ENCODE assay signal across 22 cellular contexts in genomic region chr17:31297090-31297489, GRCh38.
DNase-seq lines count a peak whose midpoint lies in the region; ATAC-seq and TF ChIP-seq lines count a peak whose summit lies in the region.
"Had no signal": no experiment of that assay in that cellular context is flagged by ENCODE, and none has a peak within 500 bp of the region (broad histone marks: within the 10 kb centered on the region; RNA-seq: fewer than 3 reads in every experiment).

Gene OMG, minus strand, starts transcription at chr17:31297239. Its CDS starts 908 bp downstream, at chr17:31296331.

- no peaks in the 10 kb centered on the region for H3K9me2 ChIP-seq in MM.1S (replicated peaks; ENCODE audit: insufficient read depth, low read length)

- no peaks in the 10 kb centered on the region for H3K27me3 ChIP-seq in MM.1S (replicated peaks; ENCODE audit: insufficient read depth, low read length)
- H3K27me3 ChIP-seq: BE2C, sigmoid colon, tibial nerve had no signal

- no peak within 1 kb of the TSS for H3K4me2 ChIP-seq in MM.1S (ENCODE audit: low read depth, low read length)
- H3K4me2 ChIP-seq: KMS-11 had no signal

- H3K27ac ChIP-seq in angular gyrus (ENCODE audit: low read depth, low read length) (peak within 1 kb of the TSS; percentile 95), MM.1S (ENCODE audit: low read length) (no peak within 1 kb of the TSS)
- H3K27ac ChIP-seq: KMS-11, parathyroid adenoma, sigmoid colon, SK-N-MC, tibial nerve had no signal

- H3K36me3 ChIP-seq in MM.1S (replicated peaks; ENCODE audit: insufficient read depth, low read length) = no peaks in the 10 kb centered on the region
- H3K36me3 ChIP-seq: BE2C, tibial nerve had no signal

- DNase-seq in C1 segment of cervical spinal cord (lab: John Stamatoyannopoulos, UW) = peak in 9 of 14 donors; percentile 11 to 61 (median 42)
- peak in 38 of 51 donors; percentile 12 to 87 (median 48) for DNase-seq in hypothalamus (lab: John Stamatoyannopoulos, UW)
- DNase-seq in pons (ENCODE audit: low spot score) = peak; percentile 92
- DNase-seq in stimulated activated naive CD8-positive, alpha-beta T cell treated with anti-CD3 and anti-CD28 coated beads, Interleukin-15, Interleukin-2, amounts not matched to agents 100 U/mL and 50 U/mL, for 24 hours = no peak
- DNase-seq in MM.1S = no peak
- DNase-seq in NCI-H2081 (lab: John Stamatoyannopoulos, UW) = no peak
- DNase-seq: activated CD4-positive, alpha-beta T cell treated with anti-CD3 and anti-CD28 coated beads for 48 hours; activated naive CD4-positive, alpha-beta T cell treated with anti-CD3 and anti-CD28 coated beads for 36 hours; activated T-cell treated with anti-CD3 and anti-CD28 coated beads, Interleukin-2, amount 50 U/mL, for 48 hours; BE2C; GF-D8; MV-4-11; naive thymus-derived CD8-positive, alpha-beta T cell; NCI-H187; sigmoid colon; stimulated activated CD4-positive, alpha-beta T cell treated with anti-CD3 and anti-CD28 coated beads, Interleukin-15, amount 100 ng/mL, for 24 hours had no signal

- TF ChIP-seq CTCF in MM.1S (IDR thresholded peaks at IDR 0.05; ENCODE audit: low read length) = no peak

- H3K4me1 ChIP-seq in MM.1S (ENCODE audit: low read length) = no peaks in the 10 kb centered on the region
- H3K4me1 ChIP-seq: BE2C, parathyroid adenoma, sigmoid colon had no signal

- 0 out of 2 replicates have a peak, but pooled peaks cover 4% of the 10 kb centered on the region for H3F3A ChIP-seq in MM.1S (ENCODE audit: insufficient read depth, low read length)

- no peak within 1 kb of the TSS for H3K4me3 ChIP-seq in MM.1S (ENCODE audit: low read length)
- H3K4me3 ChIP-seq: sigmoid colon, SK-N-MC, tibial nerve had no signal

- H2AFZ ChIP-seq in MM.1S (ENCODE audit: low read length) = no peak within 1 kb of the TSS
- H2AFZ ChIP-seq: parathyroid adenoma had no signal

- H3K79me2 ChIP-seq in MM.1S (ENCODE audit: low read length) = no peaks in the 10 kb centered on the region
- H3K79me2 ChIP-seq: parathyroid adenoma had no signal

- no peak for ATAC-seq in stimulated activated naive CD8-positive, alpha-beta T cell treated with anti-CD3 and anti-CD28 coated beads, Interleukin-15, Interleukin-2, amounts not matched to agents 100 U/mL and 50 U/mL, for 24 hours
- ATAC-seq in GM19463 (IDR thresholded peaks at IDR 0.05; ENCODE audit: unreplicated experiment) = no peak
- ATAC-seq: naive thymus-derived CD8-positive, alpha-beta T cell had no signal

- no peak within 1 kb of the TSS for H3K9ac ChIP-seq in MM.1S (ENCODE audit: low read length)
- H3K9ac ChIP-seq: KMS-11, parathyroid adenoma had no signal

- no peaks in the 10 kb centered on the region for H3K9me3 ChIP-seq in MM.1S (replicated peaks; ENCODE audit: insufficient read depth, low read length)
- H3K9me3 ChIP-seq: BE2C, sigmoid colon, tibial nerve had no signal

- no peaks in the 10 kb centered on the region for H4K20me1 ChIP-seq in MM.1S (ENCODE audit: insufficient read depth, low read length)

Comparison
In these comparisons a context has a peak if more than half of its experiments do, and no peak if none do; other contexts are left out.
1. DNase-seq: peak in C1 segment of cervical spinal cord (9 of 14), hypothalamus (38 of 51) and pons (single experiment); none in stimulated activated naive CD8-positive, alpha-beta T cell treated with anti-CD3 and anti-CD28 coated beads, Interleukin-15, Interleukin-2, amounts not matched to agents 100 U/mL and 50 U/mL, for 24 hours (single experiment), MM.1S (single experiment) and NCI-H2081 (0 of 2).